9 cellular contexts compared by ENCODE assay signal in the genomic region with DNA sequence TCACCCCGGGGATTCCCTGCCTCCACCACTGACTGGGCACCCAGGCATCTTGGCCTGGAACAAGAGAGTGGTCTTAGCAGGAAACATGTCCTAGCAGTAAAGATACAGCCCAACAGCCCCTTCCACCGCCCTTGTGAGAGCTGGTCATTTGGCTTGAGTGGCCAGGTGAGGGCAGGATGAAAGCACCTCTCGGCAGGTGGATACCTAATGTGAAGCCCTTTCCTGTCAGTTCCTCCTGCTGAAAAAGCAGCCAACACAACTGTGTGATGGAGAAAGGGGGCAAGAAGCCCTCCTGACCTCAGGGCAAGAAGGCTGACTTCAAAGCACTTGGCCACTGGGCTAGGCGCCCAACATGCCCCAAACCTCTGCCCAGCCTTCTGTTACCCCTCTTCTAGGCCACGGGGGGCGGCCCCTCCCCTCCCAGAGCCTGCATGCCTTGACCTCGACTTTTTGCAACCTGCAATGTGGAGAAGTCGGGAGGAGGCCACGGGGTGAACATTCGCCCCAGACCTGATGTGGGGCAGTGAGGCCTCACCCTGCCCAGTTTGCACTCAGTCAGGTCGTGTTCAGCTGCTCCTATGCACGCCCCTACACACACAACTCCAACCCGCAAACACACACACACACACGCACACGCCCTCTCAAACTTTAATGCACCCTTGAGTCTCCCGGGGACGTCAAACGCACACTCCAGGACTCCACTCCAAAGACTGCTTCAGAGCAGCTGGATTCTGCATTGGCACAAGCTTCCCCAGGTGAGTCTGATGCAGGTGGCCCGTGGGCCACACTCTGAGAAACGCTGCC. TPM values are rescaled to one million over a fixed set of nuclear protein-coding genes. Genes with fewer than 3 reads are reported as not detected.
A peak's percentile ranks its signal among the peaks of the same experiment; 100 is the strongest.
DNase-seq lines count a peak whose midpoint lies in the region; ATAC-seq and TF ChIP-seq lines count a peak whose summit lies in the region.
"Had no signal": no experiment of that assay in that cellular context is flagged by ENCODE, and none has a peak within 500 bp of the region (broad histone marks: within the 10 kb centered on the region; RNA-seq: fewer than 3 reads in every experiment).

No MANE protein-coding gene starts in this region.

- H3K4me3 ChIP-seq in WERI-Rb-1 (ENCODE audit: low read depth, low read length) (peak overlapping the region; percentile 65), lower lobe of right lung (peak overlapping the region; percentile 55), stomach (peak overlapping the region; percentile 56 to 62 (median 60))

- TF ChIP-seq POLR2A in stomach (IDR thresholded peaks at IDR 0.05) = no peak

- 31 to 33% (median 32%) methylated on average over 9 to 20 of the region's 20 CpGs for WGBS in stomach, 5 donors

- no peaks in the 10 kb centered on the region for H3K27me3 ChIP-seq in WERI-Rb-1 (ENCODE audit: insufficient read depth, low read depth, severe bottlenecking)
- H3K27me3 ChIP-seq in lower lobe of right lung (ENCODE audit: low read depth) = peaks cover 37% of the 10 kb centered on the region
- H3K27me3 ChIP-seq in stomach = peaks cover 0 to 42% (median 10%) of the 10 kb centered on the region in 3 donors

- TF ChIP-seq EP300 in stomach (IDR thresholded peaks at IDR 0.05) = no peak

- no peaks in the 10 kb centered on the region for H3K9me3 ChIP-seq in WERI-Rb-1 (ENCODE audit: severe bottlenecking)
- H3K9me3 ChIP-seq in lower lobe of right lung = no peaks in the 10 kb centered on the region
- no peaks in the 10 kb centered on the region for H3K9me3 ChIP-seq in stomach

- no peak overlapping the region; the same call in 1 of the 2 replicates for H3K27ac ChIP-seq in WERI-Rb-1
- no peak overlapping the region for H3K27ac ChIP-seq in lower lobe of right lung
- H3K27ac ChIP-seq in stomach = peak overlapping the region in 1 of 5 donors; percentile 76

- ATAC-seq in lower lobe of right lung (peak; percentile 47 to 53), HG03439 (IDR thresholded peaks at IDR 0.05; ENCODE audit: unreplicated experiment) (no peak)

- TF ChIP-seq CTCF in WERI-Rb-1 (IDR thresholded peaks at IDR 0.05; ENCODE audit: low read depth, low read length) = no peak
- no peak for TF ChIP-seq CTCF in lower lobe of right lung (IDR thresholded peaks at IDR 0.05)
- no peak for TF ChIP-seq CTCF in stomach (IDR thresholded peaks at IDR 0.05)

- H3K36me3 ChIP-seq in WERI-Rb-1 (peaks cover 8% of the 10 kb centered on the region), lower lobe of right lung (no peaks in the 10 kb centered on the region), stomach (no peaks in the 10 kb centered on the region)

- H3K4me1 ChIP-seq in lower lobe of right lung = peaks cover 11% of the 10 kb centered on the region
- H3K4me1 ChIP-seq in stomach = peaks cover 7 to 22% (median 16%) of the 10 kb centered on the region in 4 donors

- DNase-seq in NCI-H187 (lab: John Stamatoyannopoulos, UW) = peak; percentile 17 to 34
- no peak for DNase-seq in NCI-H187 treated with DMSO at 0.1 percent for 48 hours (lab: John Stamatoyannopoulos, UW)
- no peak for DNase-seq in WERI-Rb-1
- DNase-seq in lower lobe of right lung = no peak
- no peak for DNase-seq in stomach
- DNase-seq in NCI-H526 treated with DMSO at 0.1 percent for 48 hours (lab: John Stamatoyannopoulos, UW) = no peak
- no peak for DNase-seq in posterior cingulate gyrus
- DNase-seq: NCI-H226 had no signal

- intact Hi-C loops in lower lobe of right lung (cut with DNase I) (no loop called here), stomach (cut with DNase I; ENCODE audit: low total_unique reads) (no loop called here), posterior cingulate gyrus (cut with DNase I) (no loop called here)

RNA-seq across cellular contexts. Expression of a gene that starts 1.1 kb away (rescaled TPM):
- total RNA-seq in lower lobe of right lung (1.3 TPM), stomach (1 to 10 TPM in 2 of 5 donors, not detected in 3; 4.4 to 9.1 TPM)
- under 1 TPM; 0.10 to 0.31 (median 0.31) TPM for polyA plus RNA-seq in stomach

Comparison
In these comparisons a context has a peak if more than half of its experiments do, and no peak if none do; other contexts are left out.
1. DNase-seq: peak in NCI-H187 (2 of 2); none in NCI-H187 treated with DMSO at 0.1 percent for 48 hours (single experiment), WERI-Rb-1 (single experiment), lower lobe of right lung (single experiment), stomach (single experiment), NCI-H526 treated with DMSO at 0.1 percent for 48 hours (single experiment) and posterior cingulate gyrus (0 of 10).
2. Peak in every context shown above with its lines, with median percentiles within 50 percentile points of each other: H3K4me3 ChIP-seq.